Comparison of ENCODE assay signal across 8 cellular contexts in the genomic region with DNA sequence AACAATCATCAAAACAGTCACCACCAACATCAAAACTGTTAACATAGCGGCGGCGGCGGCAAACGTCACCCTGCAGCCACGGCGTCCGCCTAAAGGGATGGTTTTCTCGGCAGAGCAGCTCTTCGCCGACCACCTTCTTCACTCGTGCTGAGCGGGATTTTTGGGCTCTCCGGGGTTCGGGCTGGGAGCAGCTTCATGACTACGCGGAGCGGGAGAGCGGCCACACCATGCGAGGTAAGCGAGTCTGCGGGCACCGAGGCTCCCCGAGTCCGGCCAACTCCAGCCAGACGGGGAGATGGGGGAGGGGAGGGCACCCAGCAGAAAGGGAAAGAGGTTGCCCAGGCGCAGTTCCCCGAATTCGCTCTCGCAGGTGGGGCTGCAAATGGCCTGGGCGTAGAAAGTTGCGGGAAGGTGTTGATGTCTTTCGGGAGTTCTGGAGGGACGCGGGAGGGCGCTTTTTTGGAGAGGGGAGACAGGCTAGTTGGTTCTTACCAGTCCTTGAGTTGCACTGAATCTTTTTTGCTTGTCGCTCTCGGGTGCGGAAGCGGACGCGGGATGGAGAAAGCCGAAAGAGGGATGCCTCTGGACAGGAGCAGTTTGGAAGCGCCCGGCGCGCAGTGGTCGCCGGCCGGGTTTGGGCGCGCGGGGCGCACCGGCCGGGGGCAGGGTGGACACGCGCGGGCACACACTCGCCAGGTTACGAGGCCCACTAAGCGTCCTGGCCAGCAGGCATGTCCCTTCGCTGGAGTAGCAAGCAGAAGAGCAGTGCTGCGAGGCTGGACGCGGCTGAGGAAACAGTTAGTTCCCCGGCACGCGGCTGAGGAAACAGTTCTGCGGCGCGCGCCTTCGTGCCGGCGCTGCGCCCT. TPM values are rescaled to one million over a fixed set of nuclear protein-coding genes. Genes with fewer than 3 reads are reported as not detected.
DNase-seq lines count a peak whose midpoint lies in the region; ATAC-seq, FAIRE-seq and TF ChIP-seq lines count a peak whose summit lies in the region.

No MANE protein-coding gene starts in this region.

- H3K4me1 Mint-ChIP-seq in mesothelial cell of epicardium, result peaks cover 30% of the 10 kb centered on the region

- peak overlapping the region; percentile 80 for H4K8ac ChIP-seq in H1 (ENCODE audit: extremely low read depth, insufficient read depth, low read length)

- peaks cover 36% of the 10 kb centered on the region for H3K23me2 ChIP-seq in H1 (ENCODE audit: low read depth, low read length)

- FAIRE-seq in H1 (lab: Jason Lieb, UNC), result no peak

- no peak overlapping the region for H3K14ac ChIP-seq in H1 (ENCODE audit: insufficient read length)

- H3K4me3 Mint-ChIP-seq in mesothelial cell of epicardium, result peak overlapping the region; percentile 75

- peak overlapping the region in 2 of 4 experiments; percentile 15 to 25; a peak in 3 of 7 replicates for H3K9ac ChIP-seq in H1 (replicated peaks in 1 of 4; ENCODE audit: extremely low read depth in 1 of 4, low read depth in 3 of 4, low read length in 3 of 4)

- WGBS in H1 (ENCODE audit: extremely low coverage in 1 of 2, insufficient coverage in 1 of 2, insufficient read length in 1 of 2, insufficient replicate concordance in 2 of 2, low coverage in 1 of 2, low lambda C conversion rate in 2 of 2, missing lambda C conversion rate in 1 of 2), 2 experiments, result 0% methylated on average over 57 of the region's 77 CpGs; no CpG with 5 or more reads in 1 of the 2 experiments
- WGBS in transverse colon (ENCODE audit: low coverage in 1 of 2), 2 donors, result 3% methylated on average over 66 of the region's 77 CpGs; no CpG with 5 or more reads in 1 of the 2 donors

- no peak for DNase-seq in AG04450 (ENCODE audit: low read depth, low spot score)
- no peak for DNase-seq in Panc1 (ENCODE audit: low read depth, low spot score)
- DNase-seq in H1 (ENCODE audit: low read depth in 1 of 2, low spot score in 2 of 2), result peak in 1 of 2 experiments; percentile 79
- peak in 1 of 2 experiments; percentile 44 for DNase-seq in mesothelial cell of epicardium (ENCODE audit: low spot score in 2 of 2, unreplicated experiment in 2 of 2)
- DNase-seq in transverse colon, result no peak
- no peak for DNase-seq in DMS79 treated with DMSO at 0.1 percent for 48 hours (lab: John Stamatoyannopoulos, UW)
- no peak for DNase-seq in stimulated activated CD4-positive, alpha-beta T cell treated with anti-CD3 and anti-CD28 coated beads, Interleukin-1b, Interleukin-23, amount 100 ng/mL, for 48 hours

- peak overlapping the region; percentile 35; the same call in 1 of the 2 replicates for H2BK12ac ChIP-seq in H1 (ENCODE audit: low read depth, low read length)

- TF ChIP-seq EP300 in H1 (IDR thresholded peaks at IDR 0.05; ENCODE audit: borderline replicate concordance in 1 of 2, low read depth in 2 of 2, low read length in 2 of 2) (no peak), transverse colon (IDR thresholded peaks at IDR 0.05; ENCODE audit: low read depth) (no peak)

- no peak overlapping the region for H2BK5ac ChIP-seq in H1 (ENCODE audit: low read depth, low read length)

- H3K79me2 ChIP-seq in H1 (ENCODE audit: control insufficient read depth in 1 of 2, insufficient read depth in 2 of 2, low read length in 2 of 2), result no peaks in the 10 kb centered on the region; a peak in 1 of 4 replicates

- peak overlapping the region; percentile 94 to 97 for H3K4me2 ChIP-seq in H1 (ENCODE audit: insufficient read depth in 1 of 2, low read depth in 2 of 2, low read length in 2 of 2)

- no peak overlapping the region for H3K23ac ChIP-seq in H1 (ENCODE audit: insufficient read length)

- no peaks in the 10 kb centered on the region; the same call in 1 of the 2 replicates for H3K4me1 ChIP-seq in Panc1 (ENCODE audit: control insufficient read depth, insufficient read depth, low read length)
- H3K4me1 ChIP-seq in H1 (replicated peaks in 1 of 4; ENCODE audit: control insufficient read depth in 3 of 4, insufficient read depth in 4 of 4, low read length in 3 of 4), result peaks cover 0 to 20% (median 5%) of the 10 kb centered on the region in 4 experiments; a peak in 6 of 7 replicates
- peaks cover 0 to 39% (median 19%) of the 10 kb centered on the region in 4 donors for H3K4me1 ChIP-seq in transverse colon

- peak overlapping the region; percentile 72; the same call in 1 of the 2 replicates for H2BK20ac ChIP-seq in H1 (ENCODE audit: low read length)

- H2AK5ac ChIP-seq in H1 (ENCODE audit: low read depth, low read length), result no peak overlapping the region

- H2BK120ac ChIP-seq in H1 (replicated peaks; ENCODE audit: low read depth, low read length), result no peak overlapping the region

- ATAC-seq in GM19035 (IDR thresholded peaks at IDR 0.05; ENCODE audit: unreplicated experiment) (peak; percentile 23), Panc1 (peak; percentile 70)

- intact Hi-C loops in Panc1 (cut with micrococcal nuclease; ENCODE audit: unreplicated experiment) (loop anchor here (1.0 kb wide), 1 partner anchor 46 kb away; no protein-coding TSS in a partner anchor), transverse colon (cut with DNase I; ENCODE audit: low total_unique reads) (no loop called here)

- no peak overlapping the region for H3K4ac ChIP-seq in H1 (replicated peaks; ENCODE audit: insufficient read length, low read depth, low read length)

- POLR2A ChIA-PET in AG04450 (lab: Yijun Ruan, JAX) (no interaction called here), Panc1 (lab: Charles Lee) (no interaction called here), H1 (lab: Charles Lee; ENCODE audit: partially characterized antibody) (no interaction called here)

- peak overlapping the region; percentile 68; the same call in 1 of the 2 replicates for H3K18ac ChIP-seq in H1 (ENCODE audit: extremely low read depth, low read length)

- peak overlapping the region; percentile 88 for H4K91ac ChIP-seq in H1 (replicated peaks; ENCODE audit: insufficient read length, low read length)

- BruUV-seq in Panc1 (replicated peaks; lab: Mats Ljungman, UMichigan), result no TSS peak

- no peak overlapping the region for H2BK15ac ChIP-seq in H1 (ENCODE audit: low read length)

- H3K9me3 Mint-ChIP-seq in mesothelial cell of epicardium, result no peaks in the 10 kb centered on the region

- H3K27me3 ChIP-seq in AG04450 (ENCODE audit: control insufficient read depth, insufficient read depth, low read length), result peaks cover 46% of the 10 kb centered on the region
- peaks cover 5% of the 10 kb centered on the region; the same call in 1 of the 2 replicates for H3K27me3 ChIP-seq in Panc1 (ENCODE audit: control insufficient read depth, insufficient read depth, low read length)
- peaks cover 3 to 37% (median 30%) of the 10 kb centered on the region in 4 experiments; a peak in 6 of 7 replicates for H3K27me3 ChIP-seq in H1 (replicated peaks in 1 of 4; ENCODE audit: control insufficient read depth in 3 of 4, extremely low read depth in 1 of 4, insufficient read depth in 3 of 4, low read length in 3 of 4)
- peaks cover 80% of the 10 kb centered on the region for H3K27me3 ChIP-seq in transverse colon

- H3K4me3 ChIP-seq in AG04450 (ENCODE audit: low read depth, low read length) (peak overlapping the region; percentile 66), Panc1 (ENCODE audit: low read depth in 2 of 2, low read length in 2 of 2) (peak overlapping the region; percentile 32 to 68), H1 (ENCODE audit: extremely low read depth in 1 of 4, insufficient read depth in 2 of 4, low read depth in 3 of 4, low read length in 4 of 4) (peak overlapping the region; percentile 63 to 87 (median 69)), transverse colon (peak overlapping the region; percentile 24 to 67 (median 34))

- peaks cover 90% of the 10 kb centered on the region for H3K27me3 Mint-ChIP-seq in mesothelial cell of epicardium (ENCODE audit: low read depth)

- H3K27ac Mint-ChIP-seq in mesothelial cell of epicardium, result no peak overlapping the region

- H3K27ac ChIP-seq in AG04450 (ENCODE audit: low read depth, low read length) (no peak overlapping the region), Panc1 (ENCODE audit: low read length) (no peak overlapping the region), H1 (ENCODE audit: low read depth, low read length) (no peak overlapping the region), transverse colon (no peak overlapping the region)

- TF ChIP-seq CTCF in AG04450 (IDR thresholded peaks at IDR 0.05; ENCODE audit: low read depth, low read length) (no peak), Panc1 (IDR thresholded peaks at IDR 0.05) (no peak), H1 (IDR thresholded peaks at IDR 0.05; ENCODE audit: control extremely low read depth in 1 of 3, insufficient read depth in 1 of 3, low read depth in 1 of 3, low read length in 3 of 3) (no peak), mesothelial cell of epicardium (IDR thresholded peaks at IDR 0.05; ENCODE audit: unreplicated experiment) (no peak), transverse colon (IDR thresholded peaks at IDR 0.05) (no peak)

- no peak for TF ChIP-seq RAD21 in H1 (IDR thresholded peaks at IDR 0.05 in 1 of 2, conservative IDR thresholded peaks at IDR 0.05 in 1 of 2; ENCODE audit: low read depth in 2 of 2, low read length in 2 of 2)

- no peaks in the 10 kb centered on the region for H3K36me3 Mint-ChIP-seq in mesothelial cell of epicardium

- no peaks in the 10 kb centered on the region for H3K79me1 ChIP-seq in H1 (ENCODE audit: low read depth, low read length)

- H4K20me1 ChIP-seq in H1 (replicated peaks in 1 of 2; ENCODE audit: control insufficient read depth in 1 of 2, insufficient read depth in 2 of 2, low read length in 2 of 2), result no peaks in the 10 kb centered on the region

- CTCF ChIA-PET in AG04450 (lab: Charles Lee) (no interaction called here), Panc1 (lab: Charles Lee) (no interaction called here), H1 (lab: Charles Lee; ENCODE audit: partially characterized antibody) (no interaction called here)

- peak overlapping the region; percentile 52; the same call in 1 of the 2 replicates for H2AFZ ChIP-seq in H1 (ENCODE audit: low read length)

- no peak for TF ChIP-seq POLR2A in H1 (IDR thresholded peaks at IDR 0.05; ENCODE audit: control extremely low read depth in 1 of 2, low read depth in 2 of 2, low read length in 2 of 2)
- TF ChIP-seq POLR2A in transverse colon (IDR thresholded peaks at IDR 0.05), result no peak

- in situ Hi-C loops in Panc1 (cut with HindIII; ENCODE audit: low pct_unique_long_range_greater_than_20kb, low sequenced_read_pairs), result no loop called here
- in situ Hi-C loops in transverse colon (cut with MboI; ENCODE audit: low pct_ligation_motif_present in 1 of 4, low pct_unique_long_range_greater_than_20kb in 1 of 4, low sequenced_read_pairs in 3 of 4), result loop anchor here in 1 of 4 donors (25.0 kb wide), 1 partner anchor 89 kb away; no protein-coding TSS in a partner anchor

- H3K56ac ChIP-seq in H1 (replicated peaks; ENCODE audit: insufficient read length, low read depth, low read length), result peak overlapping the region; percentile 51

- no peak overlapping the region for H4K5ac ChIP-seq in H1 (ENCODE audit: insufficient read length, low read depth, low read length)

- H3K36me3 ChIP-seq in Panc1 (ENCODE audit: control insufficient read depth, insufficient read depth, low read length) (no peaks in the 10 kb centered on the region; the same call in 1 of the 2 replicates), H1 (ENCODE audit: control insufficient read depth in 2 of 4, insufficient read depth in 4 of 4, low read length in 3 of 4) (no peaks in the 10 kb centered on the region), transverse colon (no peaks in the 10 kb centered on the region)

- H3K9me3 ChIP-seq in AG04450 (ENCODE audit: control insufficient read depth, insufficient read depth, low read length) (no peaks in the 10 kb centered on the region; the same call in 1 of the 2 replicates), Panc1 (ENCODE audit: control insufficient read depth, insufficient read depth, low read depth, low read length) (no peaks in the 10 kb centered on the region), H1 (ENCODE audit: insufficient read depth in 2 of 2, low read depth in 1 of 2, low read length in 1 of 2) (no peaks in the 10 kb centered on the region), transverse colon (no peaks in the 10 kb centered on the region)

RNA-seq across cellular contexts. Expression of gene RORB, which starts 0.8 kb away (rescaled TPM):
- not detected in 2 replicates for polyA plus RNA-seq in AG04450 (2011; rRNA removed)
- polyA minus RNA-seq in AG04450 (2011; rRNA and poly(A)+ RNA removed), result not detected in 2 replicates
- 0.08 TPM for total RNA-seq in Panc1 (2021; ENCODE audit: unreplicated experiment)
- polyA plus RNA-seq in Panc1 (2012; ENCODE audit: insufficient read length), result not detected
- total RNA-seq in H1 (2021; fragmentation: NEBNext Ultra II Directional; extraction: Animal tissue kit (Norgen Biotek cat#: 25700)), result 6.5 and 7.1 TPM in 2 replicates
- 1.2 and 2.3 TPM in 2 replicates for polyA plus RNA-seq in H1 (2011; rRNA removed)
- 1.8 TPM for polyA plus RNA-seq in H1 (2011; cell fraction: cytosol; rRNA removed)
- 2.7 TPM for polyA plus RNA-seq in H1 (2011; cell fraction: nucleus; rRNA removed)
- 1.8 to 4.0 TPM (median 2.8 TPM) in 4 replicates for polyA plus RNA-seq in H1 (2012, experiment 1 of 2)
- polyA plus RNA-seq in H1 (2012, experiment 2 of 2), result 0.21 TPM
- 2.3 TPM for polyA plus RNA-seq in H1 (2013, experiment 1 of 2)
- polyA plus RNA-seq in H1 (2013, experiment 2 of 2), result 1.8 TPM
- 12.8 and 20.5 TPM in 2 replicates for polyA minus RNA-seq in H1 (2011; rRNA and poly(A)+ RNA removed)
- polyA minus RNA-seq in H1 (2011; cell fraction: cytosol; rRNA and poly(A)+ RNA removed), result 3.2 TPM
- 13.7 TPM for polyA minus RNA-seq in H1 (2011; cell fraction: nucleus; rRNA and poly(A)+ RNA removed)
- total RNA-seq in mesothelial cell of epicardium, result 0.16 to 0.43 TPM (median 0.38 TPM) in 3 replicates
- 1 to 10 TPM in 1 of 4 donors, under 1 TPM in 2, not detected in 1; 0.20 to 1.1 (median 0.27) TPM for total RNA-seq in transverse colon
